In genomic region chr1:23531695-23532094, GRCh38 we compare ENCODE assay signal across 8 cellular contexts. TPM values are rescaled to one million over a fixed set of nuclear protein-coding genes. Genes with fewer than 3 reads are reported as not detected.
DNase-seq lines count a peak whose midpoint lies in the region; ATAC-seq and TF ChIP-seq lines count a peak whose summit lies in the region.

No MANE protein-coding gene starts in this region.

- TF ChIP-seq EP300 in neural cell (conservative IDR thresholded peaks at IDR 0.05; ENCODE audit: poor library complexity, severe bottlenecking), result no peak

- ATAC-seq in GM21367 (IDR thresholded peaks at IDR 0.05; ENCODE audit: unreplicated experiment) (no peak), GM19467 (IDR thresholded peaks at IDR 0.05; ENCODE audit: unreplicated experiment) (no peak), GM19395 (IDR thresholded peaks at IDR 0.05; ENCODE audit: unreplicated experiment) (no peak)

- H3K4me3 Mint-ChIP-seq in CD14-positive monocyte, result peak overlapping the region; percentile 93 to 95

- H3K9me2 ChIP-seq in neural cell (ENCODE audit: insufficient read depth, low read length), result no peaks in the 10 kb centered on the region

- peaks cover 0 to 4% (median 0%) of the 10 kb centered on the region in 3 donors for H3K27me3 Mint-ChIP-seq in CD14-positive monocyte (ENCODE audit: low read depth in 3 of 3)

- intact Hi-C loops in CD14-positive monocyte (cut with micrococcal nuclease), result no loop called here
- intact Hi-C loops in prostate gland (cut with DNase I), result no loop called here

- H3K9me3 Mint-ChIP-seq in CD14-positive monocyte, result no peaks in the 10 kb centered on the region

- H3K4me1 ChIP-seq in prostate gland (replicated peaks), result peaks cover 8% of the 10 kb centered on the region

- TF ChIP-seq CTCF in CD14-positive monocyte (IDR thresholded peaks at IDR 0.05) (no peak), cardiac fibroblast (IDR thresholded peaks at IDR 0.05; ENCODE audit: low read depth, low read length) (no peak), neural cell (IDR thresholded peaks at IDR 0.05; ENCODE audit: poor library complexity, severe bottlenecking) (no peak), prostate gland (IDR thresholded peaks at IDR 0.05) (no peak)

- no peak for TF ChIP-seq RAD21 in neural cell (conservative IDR thresholded peaks at IDR 0.05)

- WGBS in prostate gland, result 43% methylated on average over 3 of the region's 3 CpGs

- peak overlapping the region; percentile 63 for H3K4me3 ChIP-seq in Jurkat, Clone E6-1 (ENCODE audit: low read length)
- peak overlapping the region; percentile 17 to 18 for H3K4me3 ChIP-seq in cardiac fibroblast (replicated peaks in 1 of 2; ENCODE audit: low read depth in 2 of 2, low read length in 2 of 2)
- peak overlapping the region; percentile 73 for H3K4me3 ChIP-seq in neural cell (ENCODE audit: low read length)
- H3K4me3 ChIP-seq in prostate gland, result peak overlapping the region in 1 of 2 donors; percentile 31

- H3F3A ChIP-seq in neural cell (ENCODE audit: insufficient read depth, low read length, poor library complexity, severe bottlenecking), result no peaks in the 10 kb centered on the region

- peak overlapping the region; percentile 34 for H3K9ac ChIP-seq in neural cell (ENCODE audit: low read length)

- H3K27me3 ChIP-seq in neural cell (ENCODE audit: insufficient read depth, low read depth, low read length) (no peaks in the 10 kb centered on the region), prostate gland (replicated peaks; ENCODE audit: insufficient read depth) (no peaks in the 10 kb centered on the region)

- no peaks in the 10 kb centered on the region for H3K79me2 ChIP-seq in neural cell (replicated peaks; ENCODE audit: insufficient read depth, low read length)

- H4K20me1 ChIP-seq in neural cell (ENCODE audit: insufficient read depth), result no peaks in the 10 kb centered on the region

- TF ChIP-seq POLR2A in prostate gland (IDR thresholded peaks at IDR 0.05), result no peak

- H3K36me3 ChIP-seq in neural cell (ENCODE audit: insufficient read depth, low read length), result no peaks in the 10 kb centered on the region
- H3K36me3 ChIP-seq in prostate gland, result no peaks in the 10 kb centered on the region

- H3K9me3 ChIP-seq in neural cell (ENCODE audit: low read length), result no peaks in the 10 kb centered on the region
- H3K9me3 ChIP-seq in prostate gland, result no peaks in the 10 kb centered on the region

- H3K36me3 Mint-ChIP-seq in CD14-positive monocyte, result peaks cover 0 to 3% of the 10 kb centered on the region in 2 donors

- peak overlapping the region; percentile 93 to 98 (median 97) for H3K27ac Mint-ChIP-seq in CD14-positive monocyte

- H3K4me2 ChIP-seq in neural cell (ENCODE audit: low read length), result no peak overlapping the region

- peaks cover 86% of the 10 kb centered on the region for H3K4me1 Mint-ChIP-seq in CD14-positive monocyte

- H3K27ac ChIP-seq in neural cell (ENCODE audit: low read length) (no peak overlapping the region), prostate gland (no peak overlapping the region)

- H2AFZ ChIP-seq in neural cell (ENCODE audit: low read depth, low read length), result peak overlapping the region; percentile 51

- no peak for DNase-seq in CD14-positive monocyte (ENCODE audit: low spot score)
- no peak for DNase-seq in Jurkat, Clone E6-1 (ENCODE audit: low read depth, low spot score)
- no peak for DNase-seq in cardiac fibroblast (ENCODE audit: low read depth in 2 of 2)
- no peak for DNase-seq in prostate gland (ENCODE audit: low spot score)

TF ChIP-seq in neural cell, 6 proteins besides CTCF, POLR2A, EP300 and RAD21:
- TF ChIP-seq TAF1 (IDR thresholded peaks at IDR 0.05; ENCODE audit: low read depth), result no peak

RNA-seq across cellular contexts. Expression of gene E2F2, which starts 0.7 kb away (rescaled TPM):
- 1 to 10 TPM in 1 of 2 donors, under 1 TPM in 1; 0.24 to 1.8 TPM for polyA plus RNA-seq in CD14-positive monocyte
- polyA plus RNA-seq in Jurkat, Clone E6-1 (2012; ENCODE audit: insufficient read depth, insufficient read length), result 18.2 TPM
- polyA plus RNA-seq in neural cell, result 0.16 and 0.50 TPM in 2 replicates
- 0.24 and 0.35 TPM in 2 replicates for polyA minus RNA-seq in neural cell
- 1 to 10 TPM; 1.0 to 4.1 TPM for total RNA-seq in prostate gland

RNA-seq across cellular contexts. Expression of gene ID3, which starts 27.6 kb away (rescaled TPM):
- 1 to 10 TPM; 1.1 to 2.5 TPM for polyA plus RNA-seq in CD14-positive monocyte
- polyA plus RNA-seq in Jurkat, Clone E6-1 (2012; ENCODE audit: insufficient read depth, insufficient read length), result 164 TPM
- polyA plus RNA-seq in neural cell, result 8.0 and 10.2 TPM in 2 replicates
- polyA minus RNA-seq in neural cell, result 3.4 and 6.1 TPM in 2 replicates
- total RNA-seq in prostate gland, result 100 to 1,000 TPM; 151 to 184 TPM

RNA-seq across cellular contexts. Expression of gene ASAP3, which starts 47.7 kb away (rescaled TPM):
- under 1 TPM in 1 of 2 donors, not detected in 1; 0.27 TPM for polyA plus RNA-seq in CD14-positive monocyte
- polyA plus RNA-seq in Jurkat, Clone E6-1 (2012; ENCODE audit: insufficient read depth, insufficient read length), result 10.8 TPM
- polyA plus RNA-seq in neural cell, result 14.7 and 24.9 TPM in 2 replicates
- 14.8 and 15.6 TPM in 2 replicates for polyA minus RNA-seq in neural cell
- 10 to 100 TPM; 76.5 to 83.1 TPM for total RNA-seq in prostate gland

Comparison
In these comparisons a context has a peak if more than half of its experiments do, and no peak if none do; other contexts are left out.
1. RNA of gene ASAP3, which starts 47.7 kb away (polyA plus RNA-seq): 14.7 to 24.9 TPM in neural cell; 0.27 TPM in CD14-positive monocyte; every median in the first group is over 10 times any median in the second.